18 cellular contexts compared by ENCODE assay signal in the genomic region with DNA sequence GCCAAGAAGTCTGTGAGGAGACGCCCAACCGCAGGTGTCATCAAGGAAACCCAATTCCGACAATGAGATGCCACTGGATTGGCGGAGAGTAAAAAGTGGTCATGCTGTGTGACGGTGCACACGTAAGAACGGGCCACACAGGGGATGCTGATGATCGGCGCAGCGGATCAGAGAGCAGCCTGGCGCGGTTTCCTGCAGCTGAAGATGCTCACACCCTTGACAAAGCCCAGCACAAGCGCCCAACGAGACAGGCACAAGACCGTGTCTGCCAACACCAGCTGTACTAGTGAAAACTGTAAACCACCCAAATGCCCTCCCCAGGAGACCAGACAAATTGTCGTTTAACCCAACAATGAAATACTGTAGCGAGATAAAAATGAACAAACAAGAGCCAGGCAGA. TPM values are rescaled to one million over a fixed set of nuclear protein-coding genes. Genes with fewer than 3 reads are reported as not detected.
A peak's percentile ranks its signal among the peaks of the same experiment; 100 is the strongest.
DNase-seq lines count a peak whose midpoint lies in the region; ATAC-seq lines count a peak whose summit lies in the region.
"Had no signal": no experiment of that assay in that cellular context is flagged by ENCODE, and none has a peak within 500 bp of the region (broad histone marks: within the 10 kb centered on the region; RNA-seq: fewer than 3 reads in every experiment).

No MANE protein-coding gene starts in this region.

- H3K4me1 Mint-ChIP-seq in activated T-cell treated with anti-CD3 and anti-CD28 coated beads, Interleukin-2, amount 50 U/mL, for 4 hours (ENCODE audit: low read depth), result no peaks in the 10 kb centered on the region
- H3K4me1 Mint-ChIP-seq: activated naive CD8-positive, alpha-beta T cell treated with anti-CD3 and anti-CD28 coated beads, Interleukin-2, amount 50 U/mL, for 24 hours had no signal

- H3K9me3 Mint-ChIP-seq in activated T-cell treated with anti-CD3 and anti-CD28 coated beads, Interleukin-2, amount 50 U/mL, for 4 hours, result no peaks in the 10 kb centered on the region
- H3K9me3 Mint-ChIP-seq: activated naive CD8-positive, alpha-beta T cell treated with anti-CD3 and anti-CD28 coated beads, Interleukin-2, amount 50 U/mL, for 24 hours; T-helper 2 cell treated with Interferon-gamma antibody and Interleukin-4, amounts not matched to agents 5 μg/mL and 100 μg/mL, for 36 hours; WTC11 had no signal

- no peaks in the 10 kb centered on the region for H3K36me3 Mint-ChIP-seq in activated T-cell treated with anti-CD3 and anti-CD28 coated beads, Interleukin-2, amount 50 U/mL, for 4 hours (ENCODE audit: insufficient read depth)
- H3K36me3 Mint-ChIP-seq: WTC11 had no signal

- ATAC-seq in activated T-cell treated with anti-CD3 and anti-CD28 coated beads, Interleukin-2, amount 50 U/mL, for 4 hours, result no peak
- no peak for ATAC-seq in HG02623 (IDR thresholded peaks at IDR 0.05; ENCODE audit: unreplicated experiment)
- ATAC-seq: A549; activated naive CD8-positive, alpha-beta T cell treated with anti-CD3 and anti-CD28 coated beads, Interleukin-2, amount 50 U/mL, for 24 hours; heart right ventricle; left lung; WTC11 had no signal

- DNase-seq in NCI-H2227 (lab: John Stamatoyannopoulos, UW; ENCODE audit: unreplicated experiment) (peak; percentile 58), NCI-H2227 treated with DMSO at 0.1 percent for 48 hours (lab: John Stamatoyannopoulos, UW) (no peak), NCI-H69 (lab: John Stamatoyannopoulos, UW) (peak; percentile 84), mucosa of gallbladder (ENCODE audit: low spot score) (peak; percentile 42), HK-2 (ENCODE audit: unreplicated experiment) (no peak), GF-D8 (lab: John Stamatoyannopoulos, UW) (no peak)
- DNase-seq in activated T-cell treated with anti-CD3 and anti-CD28 coated beads, Interleukin-2, amount 50 U/mL, for 4 hours, result no peak
- DNase-seq: activated CD4-positive, alpha-beta T cell treated with anti-CD3 and anti-CD28 coated beads, Interleukin-2, amount 50 U/mL, for 4 hours; activated effector memory CD4-positive, alpha-beta T cell treated with anti-CD3 and anti-CD28 coated beads, Interleukin-2, amount 50 U/mL, for 16 hours; activated naive CD8-positive, alpha-beta T cell treated with anti-CD3 and anti-CD28 coated beads, Interleukin-2, amount 50 U/mL, for 24 hours; heart right ventricle; left lung; SK-N-SH; stimulated activated CD4-positive, alpha-beta T cell treated with anti-CD3 and anti-CD28 coated beads, Interleukin-15, amount 100 ng/mL, for 24 hours had no signal

- H3K4me3 Mint-ChIP-seq in activated T-cell treated with anti-CD3 and anti-CD28 coated beads, Interleukin-2, amount 50 U/mL, for 4 hours, result no peak overlapping the region
- H3K4me3 Mint-ChIP-seq: activated naive CD8-positive, alpha-beta T cell treated with anti-CD3 and anti-CD28 coated beads, Interleukin-2, amount 50 U/mL, for 24 hours; T-helper 2 cell treated with Interferon-gamma antibody and Interleukin-4, amounts not matched to agents 5 μg/mL and 100 μg/mL, for 36 hours; WTC11 had no signal

- no peaks in the 10 kb centered on the region for H3K27me3 Mint-ChIP-seq in activated T-cell treated with anti-CD3 and anti-CD28 coated beads, Interleukin-2, amount 50 U/mL, for 4 hours (ENCODE audit: low read depth)
- H3K27me3 Mint-ChIP-seq: activated naive CD8-positive, alpha-beta T cell treated with anti-CD3 and anti-CD28 coated beads, Interleukin-2, amount 50 U/mL, for 24 hours had no signal

RNA-seq across cellular contexts. Expression of a gene that starts 55.7 kb away (rescaled TPM):
- total RNA-seq in mucosa of gallbladder, result 41.3 TPM
- 10 to 100 TPM in 1 of 3 donors, 1 to 10 TPM in 2; 3.8 to 11.1 (median 3.8) TPM for total RNA-seq in activated T-cell treated with anti-CD3 and anti-CD28 coated beads, Interleukin-2, amount 50 U/mL, for 4 hours

Comparison
In these comparisons a context has a peak if more than half of its experiments do, and no peak if none do; other contexts are left out.
1. DNase-seq: peak in NCI-H2227 (single experiment), NCI-H69 (single experiment) and mucosa of gallbladder (single experiment); none in NCI-H2227 treated with DMSO at 0.1 percent for 48 hours (single experiment), activated T-cell treated with anti-CD3 and anti-CD28 coated beads, Interleukin-2, amount 50 U/mL, for 4 hours (single experiment), HK-2 (single experiment) and GF-D8 (single experiment).